ENCODE assay signal across 21 cellular contexts in the genomic region with DNA sequence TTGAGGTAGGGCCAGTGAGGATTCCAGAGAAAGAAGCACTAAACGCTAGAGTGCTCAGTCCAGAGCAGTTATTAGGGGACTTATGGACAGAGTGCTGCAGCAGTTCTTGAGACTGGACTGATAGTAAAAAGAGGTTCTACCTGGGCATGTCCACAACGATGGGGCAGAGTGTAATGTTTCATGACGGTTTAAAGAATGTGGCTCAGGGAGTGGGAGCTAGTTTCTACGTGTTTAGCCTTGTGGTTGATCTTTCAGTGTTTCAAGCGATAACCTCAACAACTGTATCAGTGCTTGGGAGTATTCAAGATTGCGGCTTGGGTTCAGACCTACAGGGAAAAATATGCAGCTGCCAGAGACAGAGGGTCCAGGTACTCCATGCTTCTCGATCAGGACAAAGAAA.
"Had no signal": no experiment of that assay in that cellular context is flagged by ENCODE, and none has a peak within 500 bp of the region (broad histone marks: within the 10 kb centered on the region; RNA-seq: fewer than 3 reads in every experiment).

No MANE protein-coding gene starts in this region.

- FAIRE-seq: frontal cortex had no signal

- H3K9me3 ChIP-seq: adrenal gland, heart left ventricle, right atrium auricular region, upper lobe of left lung had no signal

- ATAC-seq: heart left ventricle; left colon; naive thymus-derived CD8-positive, alpha-beta T cell had no signal

- H3K9me3 Mint-ChIP-seq: activated T-cell treated with anti-CD3 and anti-CD28 coated beads, Interleukin-2, amount 50 U/mL, for 24 hours; naive thymus-derived CD8-positive, alpha-beta T cell had no signal

- H3K27me3 Mint-ChIP-seq: activated T-cell treated with anti-CD3 and anti-CD28 coated beads, Interleukin-2, amount 50 U/mL, for 24 hours; naive thymus-derived CD8-positive, alpha-beta T cell had no signal

- H3K36me3 ChIP-seq: adrenal gland, heart left ventricle, right atrium auricular region, upper lobe of left lung had no signal

- H3K4me3 Mint-ChIP-seq: activated T-cell treated with anti-CD3 and anti-CD28 coated beads, Interleukin-2, amount 50 U/mL, for 24 hours; naive thymus-derived CD8-positive, alpha-beta T cell had no signal

- H3K27me3 ChIP-seq: adrenal gland, heart left ventricle, right atrium auricular region, upper lobe of left lung had no signal

- H3K27ac Mint-ChIP-seq: activated T-cell treated with anti-CD3 and anti-CD28 coated beads, Interleukin-2, amount 50 U/mL, for 24 hours had no signal

- H3K4me1 ChIP-seq: adrenal gland, right atrium auricular region, upper lobe of left lung had no signal

- DNase-seq: activated CD4-positive, alpha-beta T cell treated with anti-CD3 and anti-CD28 coated beads for 1 hour; activated CD4-positive, alpha-beta T cell treated with anti-CD3 and anti-CD28 coated beads, Interleukin-2, amount 50 U/mL, for 4 hours; activated effector memory CD4-positive, alpha-beta T cell treated with Interleukin-2 at 50 U/mL for 16 hours; activated naive CD4-positive, alpha-beta T cell treated with anti-CD3 and anti-CD28 coated beads, Interleukin-2, amount 50 U/mL, for 16 hours; activated T-cell treated with anti-CD3 and anti-CD28 coated beads, Interleukin-2, amount 50 U/mL, for 24 hours; adrenal gland; caudate nucleus; heart left ventricle; left colon; naive thymus-derived CD8-positive, alpha-beta T cell; occipital lobe; stimulated activated CD4-positive, alpha-beta T cell treated with anti-CD3 and anti-CD28 coated beads, Interleukin-15, amount 100 ng/mL, for 24 hours; stimulated activated CD4-positive, alpha-beta T cell treated with anti-CD3 and anti-CD28 coated beads, Interleukin-4, amount 100 ng/mL, for 24 hours; stimulated activated naive CD4-positive, alpha-beta T cell treated with Interleukin-2 at 50 U/mL for 16 hours; T1000; upper lobe of left lung had no signal

- H3K4me3 ChIP-seq: adrenal gland, coronary artery, heart left ventricle, lung, right atrium auricular region, upper lobe of left lung had no signal

- H3K27ac ChIP-seq: adrenal gland, coronary artery, heart left ventricle, right atrium auricular region, upper lobe of left lung, VCaP had no signal
